Comparison of ENCODE assay signal across 29 cellular contexts in genomic region chr20:62882426-62882825, GRCh38.
"Had no signal": no experiment of that assay in that cellular context is flagged by ENCODE, and none has a peak within 500 bp of the region (broad histone marks: within the 10 kb centered on the region; RNA-seq: fewer than 3 reads in every experiment).

No MANE protein-coding gene starts in this region.

- H3K4me3 ChIP-seq: left lung, lower lobe of right lung, prostate gland, skin epidermis, stomach, testis, thyroid gland, transverse colon, upper lobe of left lung had no signal

- H3K27me3 ChIP-seq: left lung, stomach, testis, thyroid gland, transverse colon, upper lobe of left lung had no signal

- H3K27ac ChIP-seq: left lung, lower lobe of right lung, parathyroid adenoma, prostate gland, skin epidermis, stomach, testis, thyroid gland, transverse colon, upper lobe of left lung had no signal

- ATAC-seq: left colon; left lung; lower lobe of right lung; naive thymus-derived CD8-positive, alpha-beta T cell; right cardiac atrium; sciatic nerve; stimulated activated naive B cell treated with anti-CD40 and anti-IgM and Interleukin-4, amounts not matched to agents 10 μg/mL and 1 μg/mL and 100 μg/mL, for 72 hours; stimulated activated naive CD8-positive, alpha-beta T cell treated with anti-CD3 and anti-CD28 coated beads, Interleukin-15, Interleukin-2, amounts not matched to agents 100 U/mL and 50 U/mL, for 24 hours had no signal

- H3K27ac Mint-ChIP-seq: immature natural killer cell, nephron had no signal

- DNase-seq: hypothalamus; immature natural killer cell; kidney; left colon; lower lobe of right lung; mammary epithelial cell; mesenchymal stem cell; naive thymus-derived CD8-positive, alpha-beta T cell; nucleus accumbens; retina; stimulated activated CD4-positive, alpha-beta T cell treated with anti-CD3 and anti-CD28 coated beads, Interleukin-12 subunit alpha, Interleukin-12 subunit beta, amount 100 ng/mL, for 4 hours; stimulated activated CD4-positive, alpha-beta T cell treated with anti-CD3 and anti-CD28 coated beads, Interleukin-15, amount 100 ng/mL, for 24 hours; stimulated activated CD4-positive, alpha-beta T cell treated with anti-CD3 and anti-CD28 coated beads, Interleukin-2, amount 100 ng/mL, for 24 hours; stimulated activated CD4-positive, alpha-beta T cell treated with anti-CD3 and anti-CD28 coated beads, Interleukin-4, amount 100 ng/mL, for 1 hour; stimulated activated naive B cell treated with anti-CD40 and anti-IgM and Interleukin-4, amounts not matched to agents 10 μg/mL and 1 μg/mL and 100 μg/mL, for 72 hours; stimulated activated naive CD8-positive, alpha-beta T cell treated with anti-CD3 and anti-CD28 coated beads, Interleukin-15, Interleukin-2, amounts not matched to agents 100 U/mL and 50 U/mL, for 24 hours; stomach; testis; thyroid gland; transverse colon had no signal

- H3K9ac ChIP-seq: parathyroid adenoma had no signal

- H3K4me3 Mint-ChIP-seq: immature natural killer cell; naive thymus-derived CD8-positive, alpha-beta T cell; nephron; neural crest cell; stimulated activated naive B cell treated with anti-CD40 and anti-IgM and Interleukin-4, amounts not matched to agents 10 μg/mL and 1 μg/mL and 100 μg/mL, for 72 hours had no signal

- H3K4me1 ChIP-seq: parathyroid adenoma had no signal

- H3K27me3 Mint-ChIP-seq: naive thymus-derived CD8-positive, alpha-beta T cell; stimulated activated naive B cell treated with anti-CD40 and anti-IgM and Interleukin-4, amounts not matched to agents 10 μg/mL and 1 μg/mL and 100 μg/mL, for 72 hours had no signal

- H3K9me3 Mint-ChIP-seq: immature natural killer cell; naive thymus-derived CD8-positive, alpha-beta T cell; nephron; neural crest cell; stimulated activated naive B cell treated with anti-CD40 and anti-IgM and Interleukin-4, amounts not matched to agents 10 μg/mL and 1 μg/mL and 100 μg/mL, for 72 hours had no signal

- H3K9me3 ChIP-seq: left lung, lower lobe of right lung, prostate gland, stomach, testis, thyroid gland, transverse colon, upper lobe of left lung had no signal

- H3K4me1 Mint-ChIP-seq: neural crest cell had no signal
